Comparison of ENCODE assay signal across 21 cellular contexts in the genomic region with DNA sequence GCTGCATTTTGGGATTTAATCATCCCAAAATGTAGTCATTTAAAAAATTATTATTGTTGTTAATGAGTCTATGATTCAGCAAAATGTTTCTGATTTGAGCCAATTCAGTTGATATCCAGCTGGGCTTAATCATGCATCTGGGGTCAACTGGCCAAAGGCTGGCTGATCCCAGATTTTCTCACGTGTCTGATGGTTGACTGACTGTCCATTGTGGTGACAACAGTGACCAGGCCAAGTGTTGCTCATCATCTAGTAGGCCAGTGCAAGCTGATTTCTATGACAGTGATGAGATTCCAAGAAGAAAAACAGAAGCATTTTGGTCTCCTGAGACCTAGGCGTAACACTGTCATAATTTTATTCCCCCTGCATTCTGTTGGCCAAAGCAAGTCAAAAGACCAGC.
"Had no signal": no experiment of that assay in that cellular context is flagged by ENCODE, and none has a peak within 500 bp of the region (broad histone marks: within the 10 kb centered on the region; RNA-seq: fewer than 3 reads in every experiment).

No MANE protein-coding gene starts in this region.

- ATAC-seq: activated CD4-positive, CD25-positive, alpha-beta regulatory T cell treated with anti-CD3 and anti-CD28 coated beads, Interleukin-2, amount 50 U/mL, for 24 hours; activated CD8-positive, alpha-beta T cell treated with anti-CD3 and anti-CD28 coated beads for 36 hours; activated T-cell treated with anti-CD3 and anti-CD28 coated beads, Interleukin-2, amount 50 U/mL, for 72 hours had no signal

- H3K27ac Mint-ChIP-seq: activated CD8-positive, alpha-beta T cell treated with anti-CD3 and anti-CD28 coated beads for 36 hours; activated naive CD8-positive, alpha-beta T cell treated with anti-CD3 and anti-CD28 coated beads, Interleukin-2, amount 10 ng/mL, durations not matched to agents 7 days and 5 days; activated T-cell treated with anti-CD3 and anti-CD28 coated beads, Interleukin-2, amount 50 U/mL, for 72 hours had no signal

- H3K9me3 Mint-ChIP-seq: activated naive CD8-positive, alpha-beta T cell treated with anti-CD3 and anti-CD28 coated beads, Interleukin-2, amount 10 ng/mL, durations not matched to agents 7 days and 5 days had no signal

- H3K9me3 ChIP-seq: adrenal gland had no signal

- DNase-seq: activated CD4-positive, alpha-beta T cell treated with anti-CD3 and anti-CD28 coated beads for 4 hours; activated CD8-positive, alpha-beta memory T cell treated with anti-CD3 and anti-CD28 coated beads, Interleukin-2, amount 50 U/mL, for 4 hours; activated CD8-positive, alpha-beta T cell treated with anti-CD3 and anti-CD28 coated beads for 36 hours; activated naive CD4-positive, alpha-beta T cell treated with anti-CD3 and anti-CD28 coated beads, Interleukin-2, amount 50 U/mL, for 16 hours; activated naive CD8-positive, alpha-beta T cell treated with anti-CD3 and anti-CD28 coated beads, Interleukin-2, amount 10 ng/mL, durations not matched to agents 7 days and 5 days; activated T-cell treated with anti-CD3 and anti-CD28 coated beads, Interleukin-2, amount 50 U/mL, for 72 hours; adrenal gland; anterior cingulate cortex; cerebellar nuclear complex; NCI-H1048; NCI-H146; NCI-H1930; NCI-H2171; NCI-H2227 treated with DMSO at 0.1 percent for 48 hours; NCI-H446 treated with DMSO at 0.1 percent for 48 hours; NCI-H526; NCI-H774; SHP77 treated with DMSO at 0.1 percent for 48 hours; T-helper 1 cell had no signal

- H3K36me3 Mint-ChIP-seq: activated naive CD8-positive, alpha-beta T cell treated with anti-CD3 and anti-CD28 coated beads, Interleukin-2, amount 10 ng/mL, durations not matched to agents 7 days and 5 days had no signal

- H3K4me3 ChIP-seq: adrenal gland had no signal

- H3K4me3 Mint-ChIP-seq: activated CD8-positive, alpha-beta T cell treated with anti-CD3 and anti-CD28 coated beads for 36 hours; activated naive CD8-positive, alpha-beta T cell treated with anti-CD3 and anti-CD28 coated beads, Interleukin-2, amount 10 ng/mL, durations not matched to agents 7 days and 5 days; activated T-cell treated with anti-CD3 and anti-CD28 coated beads, Interleukin-2, amount 50 U/mL, for 72 hours had no signal

- H3K27ac ChIP-seq: adrenal gland, RWPE1 had no signal

- H3K36me3 ChIP-seq: adrenal gland had no signal

- H3K4me1 Mint-ChIP-seq: activated naive CD8-positive, alpha-beta T cell treated with anti-CD3 and anti-CD28 coated beads, Interleukin-2, amount 10 ng/mL, durations not matched to agents 7 days and 5 days had no signal

- H3K27me3 ChIP-seq: adrenal gland had no signal
